ENCODE assay signal across 21 cellular contexts in the genomic region with DNA sequence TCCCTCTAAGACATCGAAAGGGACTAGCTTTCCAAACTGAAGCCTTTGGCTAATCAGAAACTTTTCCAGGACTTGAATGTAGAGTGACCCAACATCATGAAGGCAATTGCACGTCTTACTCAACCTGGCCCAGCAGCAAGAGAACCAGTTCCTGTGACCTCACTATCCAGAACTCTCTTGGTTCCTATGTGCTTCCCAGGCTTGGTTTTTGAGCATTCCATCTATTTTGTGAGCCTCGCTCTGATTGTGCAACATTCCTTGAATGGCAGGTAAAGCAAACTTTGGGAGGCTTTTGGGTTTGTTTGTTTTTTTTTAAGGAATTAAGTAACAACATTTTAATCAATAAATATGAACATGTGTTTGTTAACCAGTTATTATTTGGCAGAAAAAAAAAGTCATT.
A peak's percentile ranks its signal among the peaks of the same experiment; 100 is the strongest.
DNase-seq lines count a peak whose midpoint lies in the region; ATAC-seq, FAIRE-seq and TF ChIP-seq lines count a peak whose summit lies in the region.
"Had no signal": no experiment of that assay in that cellular context is flagged by ENCODE, and none has a peak within 500 bp of the region (broad histone marks: within the 10 kb centered on the region; RNA-seq: fewer than 3 reads in every experiment).

No MANE protein-coding gene starts in this region.

- ATAC-seq in IMR-90 (ENCODE audit: low read depth) (no peak), K562 (no peak)

- POLR2A ChIA-PET in IMR-90 (lab: Charles Lee; ENCODE audit: unreplicated experiment) (interaction anchor here (0.7 kb wide), 1 partner anchor 36 kb away, joined by 3 read pairs; no protein-coding TSS in a partner anchor), K562 (lab: Yijun Ruan, JAX) (no interaction called here)

- no peak overlapping the region for H4K12ac ChIP-seq in trophoblast cell (ENCODE audit: low read depth, low read length)

- H3K79me2 ChIP-seq in K562 (ENCODE audit: control insufficient read depth, insufficient read depth, low read length) (no peaks in the 10 kb centered on the region), trophoblast cell (ENCODE audit: control insufficient read depth, insufficient read depth, low read length, poor library complexity) (no peaks in the 10 kb centered on the region)

- H3K27ac ChIP-seq in IMR-90 (ENCODE audit: insufficient read depth, low read length), result no peak overlapping the region
- no peak overlapping the region for H3K27ac ChIP-seq in K562 (ENCODE audit: extremely low read depth, low read depth, low read length)
- no peak overlapping the region for H3K27ac ChIP-seq in trophoblast cell (ENCODE audit: low read depth, low read length)
- no peak overlapping the region for H3K27ac ChIP-seq in adrenal gland
- H3K27ac ChIP-seq: BLaER1 had no signal

- no peak overlapping the region for H2BK12ac ChIP-seq in trophoblast cell (ENCODE audit: low read length)

- TF ChIP-seq EP300 in K562 (IDR thresholded peaks at IDR 0.05; ENCODE audit: low read length), result no peak

- H3K18ac ChIP-seq in IMR-90 (ENCODE audit: low read depth, low read length) (no peak overlapping the region), trophoblast cell (ENCODE audit: low read length) (no peak overlapping the region)

- H3K4ac ChIP-seq in IMR-90 (ENCODE audit: low read depth, low read length) (no peak overlapping the region), trophoblast cell (ENCODE audit: low read depth, low read length) (no peak overlapping the region)

- H4K5ac ChIP-seq in IMR-90 (ENCODE audit: low read depth, low read length), result no peak overlapping the region

- H2BK120ac ChIP-seq in IMR-90 (ENCODE audit: low read depth, low read length), result no peak overlapping the region
- H2BK120ac ChIP-seq in trophoblast cell (ENCODE audit: insufficient read depth, low read length, poor library complexity), result no peak overlapping the region

- TF ChIP-seq POLR2A in IMR-90 (IDR thresholded peaks at IDR 0.05; ENCODE audit: low read depth, low read length) (no peak), K562 (conservative IDR thresholded peaks at IDR 0.05) (no peak), adrenal gland (IDR thresholded peaks at IDR 0.05) (no peak)

- dilution Hi-C loops in IMR-90 (cut with HindIII; ENCODE audit: low sequenced_read_pairs, unreplicated experiment), result no loop called here

- no peak overlapping the region for H3K56ac ChIP-seq in IMR-90 (ENCODE audit: extremely low read depth, insufficient read depth, low read length)

- H3K4me1 ChIP-seq in IMR-90 (ENCODE audit: control insufficient read depth, insufficient read depth, low read length) (no peaks in the 10 kb centered on the region), K562 (replicated peaks in 1 of 2; ENCODE audit: control insufficient read depth in 2 of 2, insufficient read depth in 2 of 2, low read length in 2 of 2) (peaks cover 0 to 1% of the 10 kb centered on the region in 2 experiments; a peak in 1 of 5 replicates), trophoblast cell (ENCODE audit: control insufficient read depth in 1 of 2, insufficient read depth in 2 of 2, low read length in 2 of 2) (peaks cover under 1 to 4% of the 10 kb centered on the region in 2 experiments), adrenal gland (replicated peaks in 1 of 2) (no peaks in the 10 kb centered on the region)
- H3K4me1 ChIP-seq: BE2C, BLaER1 had no signal

- no peak overlapping the region for H4K91ac ChIP-seq in IMR-90 (ENCODE audit: insufficient read depth, low read depth, low read length)
- H4K91ac ChIP-seq in trophoblast cell (ENCODE audit: low read depth, low read length), result no peak overlapping the region

- no peak for TF ChIP-seq CTCF in IMR-90 (conservative IDR thresholded peaks at IDR 0.05; ENCODE audit: low read depth, low read length)
- TF ChIP-seq CTCF in K562 (IDR thresholded peaks at IDR 0.05 in 2 of 3, conservative IDR thresholded peaks at IDR 0.05 in 1 of 3; ENCODE audit: insufficient read depth in 2 of 3, low read depth in 1 of 3, low read length in 3 of 3), result no peak
- no peak for TF ChIP-seq CTCF in adrenal gland (IDR thresholded peaks at IDR 0.05)

- CTCF ChIA-PET in IMR-90 (lab: Yijun Ruan, JAX), result interaction anchor here (1.0 kb wide), 1 partner anchor 26 kb away, joined by 3 read pairs; no protein-coding TSS in a partner anchor
- CTCF ChIA-PET in K562 (lab: Yijun Ruan, JAX; ENCODE audit: low intra/inter-chr PET ratio), result no interaction called here

- H2BK20ac ChIP-seq in IMR-90 (ENCODE audit: low read depth, low read length), result no peak overlapping the region

- H3K79me1 ChIP-seq in IMR-90 (ENCODE audit: low read depth in 1 of 2, low read length in 2 of 2), result no peaks in the 10 kb centered on the region
- no peaks in the 10 kb centered on the region for H3K79me1 ChIP-seq in trophoblast cell (ENCODE audit: low read length)

- no peaks in the 10 kb centered on the region for H3K9me1 ChIP-seq in IMR-90 (ENCODE audit: insufficient read depth, low read length)
- H3K9me1 ChIP-seq in K562 (ENCODE audit: control insufficient read depth, insufficient read depth, low read length), result no peaks in the 10 kb centered on the region

- no peak overlapping the region for H3K4me3 ChIP-seq in IMR-90 (ENCODE audit: insufficient read depth, low read depth, low read length)
- no peak overlapping the region for H3K4me3 ChIP-seq in K562
- no peak overlapping the region for H3K4me3 ChIP-seq in trophoblast cell (ENCODE audit: low read depth, low read length)
- H3K4me3 ChIP-seq in adrenal gland, result no peak overlapping the region
- H3K4me3 ChIP-seq: BLaER1 had no signal

- H3K14ac ChIP-seq in IMR-90 (replicated peaks; ENCODE audit: low read depth, low read length) (no peak overlapping the region), trophoblast cell (ENCODE audit: low read length) (no peak overlapping the region)

- H3K9me3 ChIP-seq in IMR-90 (ENCODE audit: control insufficient read depth, insufficient read depth, low read length) (no peaks in the 10 kb centered on the region), K562 (replicated peaks; ENCODE audit: control insufficient read depth, insufficient read depth, low read depth, low read length) (no peaks in the 10 kb centered on the region), trophoblast cell (ENCODE audit: insufficient read depth, low read depth, low read length) (no peaks in the 10 kb centered on the region), adrenal gland (replicated peaks in 1 of 3) (no peaks in the 10 kb centered on the region)
- H3K9me3 ChIP-seq: BE2C, BLaER1 had no signal

- no peak overlapping the region for H3K23ac ChIP-seq in IMR-90 (ENCODE audit: low read depth, low read length)
- H3K23ac ChIP-seq in trophoblast cell (ENCODE audit: low read length), result no peak overlapping the region

- H3K27me3 ChIP-seq in IMR-90 (ENCODE audit: control insufficient read depth, insufficient read depth, low read length), result peaks cover 4% of the 10 kb centered on the region
- peaks cover 4 to 8% of the 10 kb centered on the region in 2 experiments; a peak in 4 of 5 replicates for H3K27me3 ChIP-seq in K562 (ENCODE audit: control insufficient read depth in 2 of 2, insufficient read depth in 2 of 2, low read length in 2 of 2)
- no peaks in the 10 kb centered on the region for H3K27me3 ChIP-seq in trophoblast cell (ENCODE audit: insufficient read depth, low read length)
- H3K27me3 ChIP-seq in adrenal gland, result no peaks in the 10 kb centered on the region
- H3K27me3 ChIP-seq: BLaER1 had no signal

- no peak overlapping the region for H2BK15ac ChIP-seq in IMR-90 (ENCODE audit: low read depth, low read length)

- in situ Hi-C loops in IMR-90 (cut with MboI; ENCODE audit: low sequenced_read_pairs) (no loop called here), K562 (cut with MboI) (no loop called here)

- no peak for FAIRE-seq in K562 (lab: Jason Lieb, UNC)
- FAIRE-seq: A204.1, G401.6, GM12891, GM19239 had no signal

- no peak overlapping the region for H2AK9ac ChIP-seq in IMR-90 (replicated peaks; ENCODE audit: low read depth, low read length, poor library complexity)

- H3K9ac ChIP-seq in IMR-90 (ENCODE audit: low read depth, low read length) (no peak overlapping the region), K562 (ENCODE audit: insufficient read depth in 1 of 2, low read depth in 2 of 2, low read length in 2 of 2) (no peak overlapping the region), trophoblast cell (ENCODE audit: low read length) (no peak overlapping the region)
- H3K9ac ChIP-seq: BLaER1 had no signal

- H3K36me3 ChIP-seq in IMR-90 (ENCODE audit: control insufficient read depth, insufficient read depth, low read length), result no peaks in the 10 kb centered on the region
- no peaks in the 10 kb centered on the region for H3K36me3 ChIP-seq in K562 (ENCODE audit: control insufficient read depth, insufficient read depth, low read length)
- no peaks in the 10 kb centered on the region for H3K36me3 ChIP-seq in trophoblast cell (ENCODE audit: control insufficient read depth in 1 of 2, insufficient read depth in 2 of 2, low read length in 2 of 2)
- H3K36me3 ChIP-seq in adrenal gland (replicated peaks in 1 of 2), result no peaks in the 10 kb centered on the region
- H3K36me3 ChIP-seq: BE2C, BLaER1 had no signal

- intact Hi-C loops in IMR-90 (cut with micrococcal nuclease) (no loop called here), K562 (cut with micrococcal nuclease) (no loop called here), adrenal gland (cut with DNase I) (no loop called here)

- no peaks in the 10 kb centered on the region for H4K20me1 ChIP-seq in IMR-90 (ENCODE audit: insufficient read depth, low read length)
- H4K20me1 ChIP-seq in K562 (replicated peaks; ENCODE audit: control insufficient read depth, insufficient read depth, low read length), result no peaks in the 10 kb centered on the region
- H4K20me1 ChIP-seq: BLaER1 had no signal

- H4K8ac ChIP-seq in IMR-90 (ENCODE audit: low read depth in 2 of 2, low read length in 2 of 2), result no peak overlapping the region
- H4K8ac ChIP-seq in trophoblast cell (ENCODE audit: low read depth, low read length), result no peak overlapping the region

- no peak for TF ChIP-seq RAD21 in IMR-90 (IDR thresholded peaks at IDR 0.05; ENCODE audit: low read length)
- TF ChIP-seq RAD21 in K562 (CRISPR knock-in tag; conservative IDR thresholded peaks at IDR 0.05 in 1 of 2, IDR thresholded peaks at IDR 0.05 in 1 of 2), result no peak

- no peak overlapping the region for H2BK5ac ChIP-seq in IMR-90 (ENCODE audit: low read depth, low read length, poor library complexity, severe bottlenecking)
- no peak overlapping the region for H2BK5ac ChIP-seq in trophoblast cell (ENCODE audit: low read depth, low read length, poor library complexity)

- BruUV-seq in IMR-90 (replicated peaks; lab: Mats Ljungman, UMichigan) (no TSS peak), K562 (replicated peaks; lab: Mats Ljungman, UMichigan) (no TSS peak)

- H2AK5ac ChIP-seq in IMR-90 (ENCODE audit: low read depth, low read length) (no peak overlapping the region), trophoblast cell (ENCODE audit: low read length) (no peak overlapping the region)

- DNase-seq in IMR-90, result no peak
- DNase-seq in K562 (ENCODE audit: extremely low read depth in 1 of 4, low spot score in 3 of 4), result no peak
- peak; percentile 75 to 93 for DNase-seq in trophoblast cell
- no peak for DNase-seq in adrenal gland
- DNase-seq in KG1 (lab: John Stamatoyannopoulos, UW), result no peak
- DNase-seq: 8988T; ACHN; BE2C; C1 segment of cervical spinal cord; CD4-positive, alpha-beta memory T cell; CD4-positive, CD25-positive, alpha-beta regulatory T cell; CD8-positive, alpha-beta memory T cell; COR-L47; DMS 273 treated with DMSO at 0.1 percent for 48 hours; DMS79 treated with DMSO at 0.1 percent for 48 hours; GF-D8 had no signal

- H2AFZ ChIP-seq in IMR-90 (replicated peaks; ENCODE audit: low read length, poor library complexity) (no peak overlapping the region), K562 (ENCODE audit: low read depth, low read length) (no peak overlapping the region), trophoblast cell (ENCODE audit: insufficient read depth, low read length, poor library complexity) (no peak overlapping the region)

- no CpG with 5 or more reads among the region's 3 CpGs for WGBS in IMR-90 (ENCODE audit: extremely low coverage in 2 of 2, insufficient read length in 1 of 2), 2 experiments
- WGBS in K562 (ENCODE audit: insufficient coverage, low coverage, missing lambda C conversion rate), result 8% methylated on average over 3 of the region's 3 CpGs
- no CpG with 5 or more reads among the region's 3 CpGs for WGBS in trophoblast cell (ENCODE audit: extremely low coverage, insufficient coverage, insufficient read length)
- WGBS in adrenal gland, 4 donors, result 80 to 88% (median 85%) methylated on average over 3 of the region's 3 CpGs

- H3K4me2 ChIP-seq in IMR-90 (ENCODE audit: low read depth, low read length) (no peak overlapping the region), K562 (ENCODE audit: insufficient read depth, low read length) (no peak overlapping the region), trophoblast cell (ENCODE audit: low read length) (no peak overlapping the region)
- H3K4me2 ChIP-seq: BLaER1 had no signal

Comparison
In these comparisons a context has a peak if more than half of its experiments do, and no peak if none do; other contexts are left out.
1. DNase-seq: peak in trophoblast cell (2 of 2); none in IMR-90 (single experiment), K562 (0 of 4), adrenal gland (0 of 7) and KG1 (single experiment).